1 cellular context compared by ENCODE assay signal in the genomic region with DNA sequence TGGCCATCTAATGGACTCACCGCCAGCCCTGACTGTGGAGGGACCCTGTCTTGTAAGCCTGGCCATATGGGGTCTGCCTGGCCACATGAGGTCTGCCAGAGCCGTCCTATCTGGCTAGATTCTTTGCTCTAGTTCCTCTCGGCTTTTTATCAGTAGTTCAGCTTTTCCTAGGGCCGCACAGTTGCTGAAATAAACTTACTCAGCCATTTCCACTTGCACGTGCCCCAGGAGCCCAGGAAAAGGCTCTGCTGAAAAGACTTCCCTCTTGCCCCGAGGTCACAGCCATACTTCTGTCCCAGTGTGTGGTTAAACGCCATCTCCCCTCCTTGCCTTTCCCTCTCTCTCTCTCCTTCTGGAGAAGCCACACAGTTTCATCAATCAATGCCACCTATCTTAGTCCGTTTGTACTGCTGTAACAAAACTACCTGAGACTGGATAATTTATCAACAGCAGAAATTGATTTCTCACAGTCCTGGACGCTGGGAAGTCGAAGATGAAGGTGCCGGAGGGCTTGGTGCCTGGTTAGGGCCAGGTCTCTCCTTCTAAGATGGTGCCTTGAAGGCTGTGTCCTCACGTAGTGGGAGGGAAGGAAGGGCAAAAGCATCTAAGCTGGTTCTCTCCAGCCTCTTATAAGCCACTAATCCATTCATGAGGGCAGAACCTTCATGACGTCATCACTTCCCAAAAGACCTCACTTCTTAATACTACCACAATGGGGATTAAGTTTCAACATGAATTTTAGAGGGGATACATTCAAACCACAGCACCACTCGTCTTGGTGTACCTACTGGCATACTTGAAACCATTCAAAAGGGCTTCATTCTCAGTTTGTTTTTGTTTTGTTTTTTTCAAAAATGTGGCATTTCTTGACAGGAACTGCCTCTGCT.
TF ChIP-seq lines count a peak whose summit lies in the region.

No MANE protein-coding gene starts in this region.

TF ChIP-seq in HCT116, 20 proteins besides CTCF, POLR2A, EP300 and RAD21 (continued from another document):
- no peak for TF ChIP-seq CEBPB (IDR thresholded peaks at IDR 0.05; ENCODE audit: low read depth)
- TF ChIP-seq SIN3A (IDR thresholded peaks at IDR 0.05; ENCODE audit: low read depth) = no peak
- no peak for TF ChIP-seq CBX3 (IDR thresholded peaks at IDR 0.05; ENCODE audit: low read depth)
